ENCODE assay signal across 28 cellular contexts in genomic region chr11:131665344-131665968, GRCh38.
"Had no signal": no experiment of that assay in that cellular context is flagged by ENCODE, and none has a peak within 500 bp of the region (broad histone marks: within the 10 kb centered on the region; RNA-seq: fewer than 3 reads in every experiment).

No MANE protein-coding gene starts in this region.

- H3K27me3 ChIP-seq: pancreas, testis, transverse colon had no signal

- H3K4me1 Mint-ChIP-seq: activated naive CD4-positive, alpha-beta T cell treated with anti-CD3 and anti-CD28 coated beads, Interleukin-2, amount 10 ng/mL, durations not matched to agents 7 days and 5 days; activated naive CD8-positive, alpha-beta T cell treated with anti-CD3 and anti-CD28 coated beads, Interleukin-2, amount 10 ng/mL, durations not matched to agents 7 days and 5 days had no signal

- H3K9me3 Mint-ChIP-seq: activated naive CD4-positive, alpha-beta T cell treated with anti-CD3 and anti-CD28 coated beads, Interleukin-2, amount 10 ng/mL, durations not matched to agents 7 days and 5 days; activated naive CD8-positive, alpha-beta T cell treated with anti-CD3 and anti-CD28 coated beads, Interleukin-2, amount 10 ng/mL, durations not matched to agents 7 days and 5 days; activated T-helper 1 cell treated with anti-CD3 and anti-CD28 coated beads, Interleukin-12 subunit alpha, Interleukin-12 subunit beta, Interleukin-2, Interleukin-4 antibody, amounts not matched to agents 30 ng/mL and 10 ng/mL and 1 ng/mL, durations not matched to agents 14 hours and 24 hours and 36 hours; mesothelial cell of epicardium; naive thymus-derived CD8-positive, alpha-beta T cell; neural crest cell; T-helper 2 cell treated with Interferon-gamma antibody and Interleukin-4, amounts not matched to agents 5 μg/mL and 100 μg/mL, for 36 hours had no signal

- H3K4me3 Mint-ChIP-seq: activated naive CD4-positive, alpha-beta T cell treated with anti-CD3 and anti-CD28 coated beads, Interleukin-2, amount 10 ng/mL, durations not matched to agents 7 days and 5 days; activated naive CD8-positive, alpha-beta T cell treated with anti-CD3 and anti-CD28 coated beads, Interleukin-2, amount 10 ng/mL, durations not matched to agents 7 days and 5 days; activated T-helper 1 cell treated with anti-CD3 and anti-CD28 coated beads, Interleukin-12 subunit alpha, Interleukin-12 subunit beta, Interleukin-2, Interleukin-4 antibody, amounts not matched to agents 30 ng/mL and 10 ng/mL and 1 ng/mL, durations not matched to agents 14 hours and 24 hours and 36 hours; effector memory CD8-positive, alpha-beta T cell; mesothelial cell of epicardium; naive thymus-derived CD8-positive, alpha-beta T cell; T-helper 2 cell treated with Interferon-gamma antibody and Interleukin-4, amounts not matched to agents 5 μg/mL and 100 μg/mL, for 36 hours had no signal

- H3K36me3 Mint-ChIP-seq: activated naive CD4-positive, alpha-beta T cell treated with anti-CD3 and anti-CD28 coated beads, Interleukin-2, amount 10 ng/mL, durations not matched to agents 7 days and 5 days; activated naive CD8-positive, alpha-beta T cell treated with anti-CD3 and anti-CD28 coated beads, Interleukin-2, amount 10 ng/mL, durations not matched to agents 7 days and 5 days; mesothelial cell of epicardium; naive thymus-derived CD8-positive, alpha-beta T cell had no signal

- H3K27ac ChIP-seq: coronary artery, gastroesophageal sphincter, hepatocyte, pancreas, psoas muscle, testis, transverse colon had no signal

- H3K4me3 ChIP-seq: coronary artery, gastroesophageal sphincter, hepatocyte, pancreas, psoas muscle, smooth muscle cell, testis, transverse colon had no signal

- H3K27ac Mint-ChIP-seq: activated naive CD4-positive, alpha-beta T cell treated with anti-CD3 and anti-CD28 coated beads, Interleukin-2, amount 10 ng/mL, durations not matched to agents 7 days and 5 days; activated naive CD8-positive, alpha-beta T cell treated with anti-CD3 and anti-CD28 coated beads, Interleukin-2, amount 10 ng/mL, durations not matched to agents 7 days and 5 days; activated T-helper 1 cell treated with anti-CD3 and anti-CD28 coated beads, Interleukin-12 subunit alpha, Interleukin-12 subunit beta, Interleukin-2, Interleukin-4 antibody, amounts not matched to agents 30 ng/mL and 10 ng/mL and 1 ng/mL, durations not matched to agents 14 hours and 24 hours and 36 hours; effector memory CD8-positive, alpha-beta T cell; mesothelial cell of epicardium; naive thymus-derived CD8-positive, alpha-beta T cell; T-helper 2 cell treated with Interferon-gamma antibody and Interleukin-4, amounts not matched to agents 5 μg/mL and 100 μg/mL, for 36 hours had no signal

- H3K4me1 ChIP-seq: gastroesophageal sphincter, pancreas, psoas muscle, testis, transverse colon had no signal

- ATAC-seq: effector memory CD8-positive, alpha-beta T cell; gastroesophageal sphincter; left cardiac atrium; left ventricle myocardium superior; naive thymus-derived CD8-positive, alpha-beta T cell; pancreas; psoas muscle had no signal

- H3K9me3 ChIP-seq: gastroesophageal sphincter, pancreas, psoas muscle, testis, transverse colon had no signal

- H3K36me3 ChIP-seq: gastroesophageal sphincter, pancreas, transverse colon had no signal

- H3K27me3 Mint-ChIP-seq: activated naive CD4-positive, alpha-beta T cell treated with anti-CD3 and anti-CD28 coated beads, Interleukin-2, amount 10 ng/mL, durations not matched to agents 7 days and 5 days; activated naive CD8-positive, alpha-beta T cell treated with anti-CD3 and anti-CD28 coated beads, Interleukin-2, amount 10 ng/mL, durations not matched to agents 7 days and 5 days had no signal

- DNase-seq: activated CD4-positive, alpha-beta T cell treated with anti-CD3 and anti-CD28 coated beads for 4 hours; activated CD4-positive, alpha-beta T cell treated with anti-CD3 and anti-CD28 coated beads, Interleukin-2, amount 50 U/mL, for 4 hours; activated CD4-positive, CD25-positive, alpha-beta regulatory T cell; activated gamma-delta T cell; activated naive CD4-positive, alpha-beta T cell treated with anti-CD3 and anti-CD28 coated beads, Interleukin-2, amount 10 ng/mL, durations not matched to agents 7 days and 5 days; activated naive CD8-positive, alpha-beta T cell treated with anti-CD3 and anti-CD28 coated beads, Interleukin-2, amount 10 ng/mL, durations not matched to agents 7 days and 5 days; activated T-cell treated with anti-CD3 and anti-CD28 coated beads, Interleukin-2, amount 50 U/mL, for 1 hour; cerebellar nuclear complex; effector memory CD8-positive, alpha-beta T cell; left cardiac atrium; left ventricle myocardium superior; naive thymus-derived CD8-positive, alpha-beta T cell; pancreas; psoas muscle; stimulated activated CD4-positive, alpha-beta T cell treated with anti-CD3 and anti-CD28 coated beads, Interleukin-15, amount 100 ng/mL, for 24 hours; stimulated activated CD4-positive, alpha-beta T cell treated with anti-CD3 and anti-CD28 coated beads, Interleukin-2, amount 100 ng/mL, for 24 hours; stimulated activated naive CD4-positive, alpha-beta T cell; T-helper 1 cell; testis; transverse colon had no signal
